In genomic region chr19:4060621-4061177, GRCh38 we compare ENCODE assay signal across 8 cellular contexts. TPM values are rescaled to one million over a fixed set of nuclear protein-coding genes. Genes with fewer than 3 reads are reported as not detected.
A peak's percentile ranks its signal among the peaks of the same experiment; 100 is the strongest.
DNase-seq lines count a peak whose midpoint lies in the region; ATAC-seq and TF ChIP-seq lines count a peak whose summit lies in the region.

No MANE protein-coding gene starts in this region.

- H2AK5ac ChIP-seq in mesenchymal stem cell (ENCODE audit: low read length, severe bottlenecking) = peak overlapping the region; percentile 38

- H4K91ac ChIP-seq in mesenchymal stem cell (ENCODE audit: low read length) = peak overlapping the region; percentile 70

- no peaks in the 10 kb centered on the region for H3K9me3 Mint-ChIP-seq in activated naive CD4-positive, alpha-beta T cell treated with anti-CD3 and anti-CD28 coated beads for 36 hours

- 11 to 32% methylated on average over 3 to 16 of the region's 16 CpGs for WGBS in body of pancreas, 2 donors
- WGBS in mesenchymal stem cell = 98% methylated on average over 15 of the region's 16 CpGs

- H3K36me3 Mint-ChIP-seq in activated naive CD4-positive, alpha-beta T cell treated with anti-CD3 and anti-CD28 coated beads for 36 hours (ENCODE audit: low read depth) = peaks cover 5% of the 10 kb centered on the region

- peaks cover 38% of the 10 kb centered on the region for H3K4me1 Mint-ChIP-seq in activated naive CD4-positive, alpha-beta T cell treated with anti-CD3 and anti-CD28 coated beads for 36 hours (ENCODE audit: low read depth)

- no peak overlapping the region for H3K4me2 ChIP-seq in mesenchymal stem cell (ENCODE audit: low read length, poor library complexity, severe bottlenecking)

- peaks cover 72% of the 10 kb centered on the region for H3K4me1 ChIP-seq in body of pancreas
- peaks cover 61% of the 10 kb centered on the region for H3K4me1 ChIP-seq in mesenchymal stem cell (ENCODE audit: control insufficient read depth, insufficient read depth, low read depth, low read length)
- H3K4me1 ChIP-seq in tibial artery = peaks cover 10 to 71% (median 64%) of the 10 kb centered on the region in 4 donors

- H3K9me3 ChIP-seq in body of pancreas (no peaks in the 10 kb centered on the region), mesenchymal stem cell (ENCODE audit: control insufficient read depth, low read length) (no peaks in the 10 kb centered on the region), tibial artery (no peaks in the 10 kb centered on the region)

- H3K18ac ChIP-seq in mesenchymal stem cell (ENCODE audit: low read depth in 1 of 2, low read length in 2 of 2) = peak overlapping the region; percentile 55 to 65

- H2BK15ac ChIP-seq in mesenchymal stem cell (ENCODE audit: low read depth, poor library complexity, severe bottlenecking) = no peak overlapping the region

- no peak overlapping the region for H2AFZ ChIP-seq in mesenchymal stem cell (ENCODE audit: low read depth, low read length)

- H3K27me3 Mint-ChIP-seq in activated naive CD4-positive, alpha-beta T cell treated with anti-CD3 and anti-CD28 coated beads for 36 hours (ENCODE audit: low read depth) = no peaks in the 10 kb centered on the region

- no peak overlapping the region for H3K23ac ChIP-seq in mesenchymal stem cell (ENCODE audit: low read length in 2 of 2)

- intact Hi-C loops in activated naive CD4-positive, alpha-beta T cell treated with anti-CD3 and anti-CD28 coated beads for 36 hours (cut with micrococcal nuclease) = no loop called here
- intact Hi-C loops in body of pancreas (cut with DNase I) = no loop called here
- intact Hi-C loops in tibial artery (cut with DNase I; ENCODE audit: low total_unique reads) = no loop called here

- no peak for DNase-seq in activated naive CD4-positive, alpha-beta T cell treated with anti-CD3 and anti-CD28 coated beads for 36 hours
- DNase-seq in activated naive CD4-positive, alpha-beta T cell (lab: John Stamatoyannopoulos, UW) = no peak
- DNase-seq in body of pancreas (peak in 3 of 4 donors; percentile 43 to 49 (median 46)), mesenchymal stem cell (no peak), tibial artery (no peak)
- DNase-seq in activated effector memory CD4-positive, alpha-beta T cell treated with anti-CD3 and anti-CD28 coated beads, Interleukin-2, amount 50 U/mL, for 16 hours = no peak
- DNase-seq in activated CD4-positive, alpha-beta T cell treated with anti-CD3 and anti-CD28 coated beads, Interleukin-2, amount 50 U/mL, for 1 hour = no peak

- H3K4ac ChIP-seq in mesenchymal stem cell (ENCODE audit: low read depth in 1 of 2, low read length in 2 of 2) = peak overlapping the region in 1 of 2 experiments; percentile 14

- peak overlapping the region; percentile 92 for H3K9ac ChIP-seq in mesenchymal stem cell (ENCODE audit: low read length)

- H3K27me3 ChIP-seq in body of pancreas (no peaks in the 10 kb centered on the region), mesenchymal stem cell (ENCODE audit: control insufficient read depth in 1 of 2, insufficient read depth in 1 of 2, low read length in 2 of 2) (no peaks in the 10 kb centered on the region), tibial artery (no peaks in the 10 kb centered on the region)

- TF ChIP-seq CTCF in body of pancreas (IDR thresholded peaks at IDR 0.05) (no peak), tibial artery (IDR thresholded peaks at IDR 0.05) (no peak)

- H3K4me3 ChIP-seq in body of pancreas (no peak overlapping the region), mesenchymal stem cell (ENCODE audit: insufficient read depth in 1 of 2, low read depth in 1 of 2, low read length in 2 of 2) (peak overlapping the region in 1 of 2 experiments; percentile 85), tibial artery (peak overlapping the region; percentile 46 to 98)

- no peak for TF ChIP-seq POLR2A in body of pancreas (IDR thresholded peaks at IDR 0.05)

- CTCF ChIA-PET in activated naive CD4-positive, alpha-beta T cell treated with anti-CD3 and anti-CD28 coated beads for 36 hours (lab: Charles Lee) = no interaction called here

- peak overlapping the region; percentile 80 for H4K8ac ChIP-seq in mesenchymal stem cell (ENCODE audit: low read length)

- peak overlapping the region in 1 of 2 experiments; percentile 15 for H2BK12ac ChIP-seq in mesenchymal stem cell (ENCODE audit: low read length in 2 of 2)

- peak overlapping the region; percentile 79 for H3K27ac Mint-ChIP-seq in activated naive CD4-positive, alpha-beta T cell treated with anti-CD3 and anti-CD28 coated beads for 36 hours

- H3K4me3 Mint-ChIP-seq in activated naive CD4-positive, alpha-beta T cell treated with anti-CD3 and anti-CD28 coated beads for 36 hours = no peak overlapping the region

- no peaks in the 10 kb centered on the region for H3K79me1 ChIP-seq in mesenchymal stem cell (replicated peaks; ENCODE audit: low read length, poor library complexity, severe bottlenecking)

- no peak overlapping the region for H2BK5ac ChIP-seq in mesenchymal stem cell (ENCODE audit: low read depth, low read length, poor library complexity, severe bottlenecking)

- no peaks in the 10 kb centered on the region for H3K36me3 ChIP-seq in body of pancreas (replicated peaks in 1 of 2; ENCODE audit: insufficient read depth in 1 of 2, low read depth in 2 of 2)
- H3K36me3 ChIP-seq in mesenchymal stem cell (ENCODE audit: control insufficient read depth in 1 of 2, insufficient read depth in 2 of 2, low read depth in 1 of 2, low read length in 2 of 2) = peaks cover 25 to 66% of the 10 kb centered on the region in 2 experiments
- peaks cover 0 to 17% (median 0%) of the 10 kb centered on the region in 3 donors for H3K36me3 ChIP-seq in tibial artery

- H3K27ac ChIP-seq in body of pancreas (peak overlapping the region; percentile 68 to 97 (median 93)), mesenchymal stem cell (ENCODE audit: low read length, poor library complexity, severe bottlenecking) (no peak overlapping the region), tibial artery (peak overlapping the region; percentile 99)

- peak overlapping the region in 1 of 2 experiments; percentile 87 for H3K14ac ChIP-seq in mesenchymal stem cell (ENCODE audit: low read length in 2 of 2)

- no peak for ATAC-seq in body of pancreas
- ATAC-seq in GM21717 (IDR thresholded peaks at IDR 0.05; ENCODE audit: unreplicated experiment) = no peak

- peak overlapping the region; percentile 6 for H2BK120ac ChIP-seq in mesenchymal stem cell (ENCODE audit: low read depth, low read length)

RNA-seq across cellular contexts. Expression of gene ZBTB7A, which starts 6.0 kb away (rescaled TPM):
- total RNA-seq in activated naive CD4-positive, alpha-beta T cell treated with anti-CD3 and anti-CD28 coated beads for 36 hours = 10 to 100 TPM; 11.3 to 11.9 TPM
- 10 to 100 TPM; 30.9 to 31.3 TPM for total RNA-seq in body of pancreas
- 27.7 TPM for polyA plus RNA-seq in mesenchymal stem cell (2013, experiment 1 of 2)
- polyA plus RNA-seq in mesenchymal stem cell (2013, experiment 2 of 2) = 26.9 TPM

RNA-seq across cellular contexts. Expression of gene PIAS4, which starts 53.2 kb away (rescaled TPM):
- 10 to 100 TPM; 16.1 to 20.1 TPM for total RNA-seq in activated naive CD4-positive, alpha-beta T cell treated with anti-CD3 and anti-CD28 coated beads for 36 hours
- total RNA-seq in body of pancreas = 10 to 100 TPM; 12.7 to 17.1 TPM
- polyA plus RNA-seq in mesenchymal stem cell (2013, experiment 1 of 2) = 49.3 TPM
- polyA plus RNA-seq in mesenchymal stem cell (2013, experiment 2 of 2) = 49.4 TPM

Comparison
In these comparisons a context has a peak if more than half of its experiments do, and no peak if none do; other contexts are left out.
1. DNase-seq: peak in body of pancreas (3 of 4); none in activated naive CD4-positive, alpha-beta T cell treated with anti-CD3 and anti-CD28 coated beads for 36 hours (single experiment), activated naive CD4-positive, alpha-beta T cell (0 of 4), mesenchymal stem cell (single experiment), tibial artery (0 of 2), activated effector memory CD4-positive, alpha-beta T cell treated with anti-CD3 and anti-CD28 coated beads, Interleukin-2, amount 50 U/mL, for 16 hours (single experiment) and activated CD4-positive, alpha-beta T cell treated with anti-CD3 and anti-CD28 coated beads, Interleukin-2, amount 50 U/mL, for 1 hour (single experiment).
2. H3K4me3 ChIP-seq: peak in tibial artery (2 of 2); none in body of pancreas (0 of 2).